In the genomic region with DNA sequence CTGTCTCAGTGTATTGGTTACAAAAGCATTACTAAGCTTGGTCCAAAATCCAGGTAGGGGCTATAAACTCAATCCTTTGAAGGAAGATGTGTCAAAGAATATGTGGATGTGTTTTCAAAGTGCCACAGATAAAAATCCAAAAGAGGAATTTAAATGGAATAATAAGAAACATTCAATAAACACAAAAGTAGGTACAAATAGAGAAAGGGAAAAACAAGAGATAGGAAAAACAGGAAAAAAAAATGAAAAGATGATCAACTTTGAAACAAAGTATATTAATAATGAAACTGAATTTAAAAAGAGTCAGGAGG, we compare ENCODE assay signal across 15 cellular contexts.
DNase-seq lines count a peak whose midpoint lies in the region; ATAC-seq, FAIRE-seq and TF ChIP-seq lines count a peak whose summit lies in the region.
"Had no signal": no experiment of that assay in that cellular context is flagged by ENCODE, and none has a peak within 500 bp of the region (broad histone marks: within the 10 kb centered on the region; RNA-seq: fewer than 3 reads in every experiment).

No MANE protein-coding gene starts in this region.

- H3K9me3 ChIP-seq in Panc1 (ENCODE audit: control insufficient read depth, insufficient read depth, low read depth, low read length) (no peaks in the 10 kb centered on the region), esophagus muscularis mucosa (no peaks in the 10 kb centered on the region)
- H3K9me3 ChIP-seq: SJCRH30 had no signal

- H3K4me1 ChIP-seq in Panc1 (ENCODE audit: control insufficient read depth, insufficient read depth, low read length) (no peaks in the 10 kb centered on the region), esophagus muscularis mucosa (no peaks in the 10 kb centered on the region)
- H3K4me1 ChIP-seq: SJCRH30 had no signal

- BruUV-seq in Panc1 (replicated peaks; lab: Mats Ljungman, UMichigan), result no TSS peak

- POLR2A ChIA-PET in Panc1 (lab: Charles Lee) (no interaction called here), WTC11 (lab: Charles Lee) (no interaction called here)

- no peaks in the 10 kb centered on the region for H3K4me1 Mint-ChIP-seq in mesothelial cell of epicardium
- H3K4me1 Mint-ChIP-seq in WTC11, result peaks cover 3% of the 10 kb centered on the region; the same call in 1 of the 2 replicates
- H3K4me1 Mint-ChIP-seq: CD4-positive, alpha-beta memory T cell had no signal

- H3K4me3 Mint-ChIP-seq in mesothelial cell of epicardium (no peak overlapping the region), WTC11 (no peak overlapping the region)
- H3K4me3 Mint-ChIP-seq: CD4-positive, alpha-beta memory T cell had no signal

- peak; percentile 53 for TF ChIP-seq CTCF in Panc1 (IDR thresholded peaks at IDR 0.05)
- TF ChIP-seq CTCF in mesothelial cell of epicardium (IDR thresholded peaks at IDR 0.05; ENCODE audit: unreplicated experiment), result peak; percentile 21
- no peak for TF ChIP-seq CTCF in esophagus muscularis mucosa (IDR thresholded peaks at IDR 0.05)
- no peak for TF ChIP-seq CTCF in WTC11 (IDR thresholded peaks at IDR 0.05)
- no peak for TF ChIP-seq CTCF in GM20000 (IDR thresholded peaks at IDR 0.05; ENCODE audit: extremely low read depth, missing control alignments)

- no peak for TF ChIP-seq POLR2A in esophagus muscularis mucosa (IDR thresholded peaks at IDR 0.05; ENCODE audit: low read depth)

- in situ Hi-C loops in Panc1 (cut with HindIII; ENCODE audit: low pct_unique_long_range_greater_than_20kb, low sequenced_read_pairs), result no loop called here

- no peaks in the 10 kb centered on the region for H3K36me3 ChIP-seq in Panc1 (ENCODE audit: control insufficient read depth, insufficient read depth, low read length)
- no peaks in the 10 kb centered on the region for H3K36me3 ChIP-seq in esophagus muscularis mucosa
- H3K36me3 ChIP-seq: SJCRH30 had no signal

- peaks cover 3% of the 10 kb centered on the region for H3K36me3 Mint-ChIP-seq in mesothelial cell of epicardium
- no peaks in the 10 kb centered on the region for H3K36me3 Mint-ChIP-seq in WTC11
- H3K36me3 Mint-ChIP-seq: CD4-positive, alpha-beta memory T cell had no signal

- CTCF ChIA-PET in Panc1 (lab: Charles Lee) (interaction anchor here (0.7 kb wide), 1 partner anchor 304 kb away, joined by 6 read pairs; no protein-coding TSS in a partner anchor), WTC11 (lab: Charles Lee) (interaction anchor here (0.6 kb wide), 1 partner anchor 13 kb away, joined by 4 read pairs; no protein-coding TSS in a partner anchor)

- DNase-seq in GM19239 (ENCODE audit: insufficient read length, low spot score) (no peak), Panc1 (ENCODE audit: low read depth, low spot score) (no peak), mesothelial cell of epicardium (ENCODE audit: low spot score in 2 of 2, unreplicated experiment in 2 of 2) (no peak), esophagus muscularis mucosa (ENCODE audit: extremely low spot score) (no peak), WTC11 (ENCODE audit: low spot score) (no peak), GM20000 (ENCODE audit: low spot score) (no peak)
- DNase-seq: CD4-positive, alpha-beta memory T cell; DMS153; GOT3; NCI-H2107; NCI-H526 treated with DMSO at 0.1 percent for 48 hours had no signal

- H3K27me3 Mint-ChIP-seq in mesothelial cell of epicardium (ENCODE audit: low read depth) (no peaks in the 10 kb centered on the region), WTC11 (ENCODE audit: low read depth) (no peaks in the 10 kb centered on the region)
- H3K27me3 Mint-ChIP-seq: CD4-positive, alpha-beta memory T cell had no signal

- no peak overlapping the region for H3K27ac ChIP-seq in Panc1 (ENCODE audit: low read length)
- no peak overlapping the region for H3K27ac ChIP-seq in esophagus muscularis mucosa (replicated peaks in 1 of 4)
- H3K27ac ChIP-seq: SJCRH30 had no signal

- no peak overlapping the region for H3K4me3 ChIP-seq in Panc1 (ENCODE audit: low read depth in 2 of 2, low read length in 2 of 2)
- H3K4me3 ChIP-seq in esophagus muscularis mucosa, result no peak overlapping the region

- FAIRE-seq in A204.1 (lab: Jason Lieb, UNC) (peak; percentile 6), GM19239 (lab: Jason Lieb, UNC) (peak; percentile 68)
- FAIRE-seq: GM12892 had no signal

- peaks cover 23% of the 10 kb centered on the region for H3K9me3 Mint-ChIP-seq in mesothelial cell of epicardium
- peaks cover 4% of the 10 kb centered on the region for H3K9me3 Mint-ChIP-seq in WTC11

- TF ChIP-seq EP300 in esophagus muscularis mucosa (IDR thresholded peaks at IDR 0.05), result no peak

- no peaks in the 10 kb centered on the region for H3K27me3 ChIP-seq in Panc1 (ENCODE audit: control insufficient read depth, insufficient read depth, low read length)
- no peaks in the 10 kb centered on the region for H3K27me3 ChIP-seq in esophagus muscularis mucosa
- H3K27me3 ChIP-seq: SJCRH30 had no signal

- no peak overlapping the region for H3K27ac Mint-ChIP-seq in mesothelial cell of epicardium
- H3K27ac Mint-ChIP-seq in WTC11, result no peak overlapping the region
- H3K27ac Mint-ChIP-seq: CD4-positive, alpha-beta memory T cell had no signal

- ATAC-seq in Panc1 (no peak), GM18907 (IDR thresholded peaks at IDR 0.05; ENCODE audit: unreplicated experiment) (no peak), WTC11 (no peak)

- intact Hi-C loops in Panc1 (cut with micrococcal nuclease; ENCODE audit: unreplicated experiment) (no loop called here), esophagus muscularis mucosa (cut with DNase I) (no loop called here)

TF ChIP-seq in WTC11, 78 proteins besides CTCF, POLR2A, EP300 and RAD21 (continues in another document):
- TF ChIP-seq NR3C1 (CRISPR knock-in tag; conservative IDR thresholded peaks at IDR 0.05; ENCODE audit: low read depth), result no peak
- TF ChIP-seq, protein P1, sequence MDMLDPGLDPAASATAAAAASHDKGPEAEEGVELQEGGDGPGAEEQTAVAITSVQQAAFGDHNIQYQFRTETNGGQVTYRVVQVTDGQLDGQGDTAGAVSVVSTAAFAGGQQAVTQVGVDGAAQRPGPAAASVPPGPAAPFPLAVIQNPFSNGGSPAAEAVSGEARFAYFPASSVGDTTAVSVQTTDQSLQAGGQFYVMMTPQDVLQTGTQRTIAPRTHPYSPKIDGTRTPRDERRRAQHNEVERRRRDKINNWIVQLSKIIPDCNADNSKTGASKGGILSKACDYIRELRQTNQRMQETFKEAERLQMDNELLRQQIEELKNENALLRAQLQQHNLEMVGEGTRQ (CRISPR knock-in tag; IDR thresholded peaks at IDR 0.05), result no peak
- TF ChIP-seq, protein P2, sequence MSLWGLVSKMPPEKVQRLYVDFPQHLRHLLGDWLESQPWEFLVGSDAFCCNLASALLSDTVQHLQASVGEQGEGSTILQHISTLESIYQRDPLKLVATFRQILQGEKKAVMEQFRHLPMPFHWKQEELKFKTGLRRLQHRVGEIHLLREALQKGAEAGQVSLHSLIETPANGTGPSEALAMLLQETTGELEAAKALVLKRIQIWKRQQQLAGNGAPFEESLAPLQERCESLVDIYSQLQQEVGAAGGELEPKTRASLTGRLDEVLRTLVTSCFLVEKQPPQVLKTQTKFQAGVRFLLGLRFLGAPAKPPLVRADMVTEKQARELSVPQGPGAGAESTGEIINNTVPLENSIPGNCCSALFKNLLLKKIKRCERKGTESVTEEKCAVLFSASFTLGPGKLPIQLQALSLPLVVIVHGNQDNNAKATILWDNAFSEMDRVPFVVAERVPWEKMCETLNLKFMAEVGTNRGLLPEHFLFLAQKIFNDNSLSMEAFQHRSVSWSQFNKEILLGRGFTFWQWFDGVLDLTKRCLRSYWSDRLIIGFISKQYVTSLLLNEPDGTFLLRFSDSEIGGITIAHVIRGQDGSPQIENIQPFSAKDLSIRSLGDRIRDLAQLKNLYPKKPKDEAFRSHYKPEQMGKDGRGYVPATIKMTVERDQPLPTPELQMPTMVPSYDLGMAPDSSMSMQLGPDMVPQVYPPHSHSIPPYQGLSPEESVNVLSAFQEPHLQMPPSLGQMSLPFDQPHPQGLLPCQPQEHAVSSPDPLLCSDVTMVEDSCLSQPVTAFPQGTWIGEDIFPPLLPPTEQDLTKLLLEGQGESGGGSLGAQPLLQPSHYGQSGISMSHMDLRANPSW (CRISPR knock-in tag; conservative IDR thresholded peaks at IDR 0.05; ENCODE audit: low read depth), result no peak
- TF ChIP-seq, protein P3, sequence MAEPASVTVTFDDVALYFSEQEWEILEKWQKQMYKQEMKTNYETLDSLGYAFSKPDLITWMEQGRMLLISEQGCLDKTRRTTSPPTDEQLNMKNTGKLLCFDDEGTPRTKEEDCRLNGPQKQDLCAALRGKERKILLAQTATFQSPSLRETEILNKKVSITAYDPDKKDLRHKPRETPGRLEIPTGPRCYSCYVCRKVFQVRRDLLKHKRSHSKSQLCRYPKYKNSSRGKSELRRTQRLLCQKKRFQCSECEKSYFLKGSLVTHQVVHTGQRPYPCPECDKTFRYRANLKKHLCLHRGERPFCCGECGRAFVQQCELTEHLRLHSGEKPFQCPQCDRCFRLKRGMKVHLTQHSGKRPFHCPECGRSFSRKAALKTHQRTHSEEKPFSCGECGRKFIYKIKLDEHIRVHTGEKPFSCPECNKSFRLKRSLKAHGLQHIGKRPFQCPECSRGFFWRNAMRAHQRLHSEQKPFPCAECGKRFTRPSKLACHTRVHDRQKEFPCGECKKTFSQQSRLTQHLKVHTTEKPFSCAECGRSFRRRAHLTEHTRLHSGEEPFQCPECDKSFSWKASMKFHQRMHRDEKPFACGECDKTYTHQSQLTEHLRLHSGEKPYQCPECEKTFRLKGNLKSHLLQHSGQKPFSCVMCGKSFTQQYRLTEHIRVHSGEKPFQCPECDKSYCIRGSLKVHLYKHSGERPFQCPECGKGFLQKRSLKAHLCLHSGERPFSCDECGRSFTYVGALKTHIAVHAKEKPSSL (CRISPR knock-in tag; conservative IDR thresholded peaks at IDR 0.05), result no peak
- no peak for TF ChIP-seq PRRX2 (CRISPR knock-in tag; IDR thresholded peaks at IDR 0.05)
- TF ChIP-seq ATF1 (CRISPR knock-in tag; IDR thresholded peaks at IDR 0.05), result no peak
- TF ChIP-seq SOX15 (CRISPR knock-in tag; IDR thresholded peaks at IDR 0.05), result no peak
- no peak for TF ChIP-seq ZNF232 (CRISPR knock-in tag; IDR thresholded peaks at IDR 0.05)
- TF ChIP-seq RELA (CRISPR knock-in tag; IDR thresholded peaks at IDR 0.05; ENCODE audit: borderline replicate concordance), result no peak
- TF ChIP-seq NFE2L1 (CRISPR knock-in tag; IDR thresholded peaks at IDR 0.05), result no peak
- no peak for TF ChIP-seq EMX1 (CRISPR knock-in tag; IDR thresholded peaks at IDR 0.05)
- TF ChIP-seq, protein P4, sequence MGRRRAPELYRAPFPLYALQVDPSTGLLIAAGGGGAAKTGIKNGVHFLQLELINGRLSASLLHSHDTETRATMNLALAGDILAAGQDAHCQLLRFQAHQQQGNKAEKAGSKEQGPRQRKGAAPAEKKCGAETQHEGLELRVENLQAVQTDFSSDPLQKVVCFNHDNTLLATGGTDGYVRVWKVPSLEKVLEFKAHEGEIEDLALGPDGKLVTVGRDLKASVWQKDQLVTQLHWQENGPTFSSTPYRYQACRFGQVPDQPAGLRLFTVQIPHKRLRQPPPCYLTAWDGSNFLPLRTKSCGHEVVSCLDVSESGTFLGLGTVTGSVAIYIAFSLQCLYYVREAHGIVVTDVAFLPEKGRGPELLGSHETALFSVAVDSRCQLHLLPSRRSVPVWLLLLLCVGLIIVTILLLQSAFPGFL (CRISPR knock-in tag; IDR thresholded peaks at IDR 0.05; ENCODE audit: borderline replicate concordance), result no peak
- no peak for TF ChIP-seq MYBL2 (CRISPR knock-in tag; IDR thresholded peaks at IDR 0.05)

Comparison
In these comparisons a context has a peak if more than half of its experiments do, and no peak if none do; other contexts are left out.
1. CTCF ChIP-seq: peak in Panc1 (single experiment) and mesothelial cell of epicardium (single experiment); none in esophagus muscularis mucosa (0 of 3), WTC11 (single experiment) and GM20000 (single experiment).